ENCODE assay signal across 1 cellular context in the genomic region with DNA sequence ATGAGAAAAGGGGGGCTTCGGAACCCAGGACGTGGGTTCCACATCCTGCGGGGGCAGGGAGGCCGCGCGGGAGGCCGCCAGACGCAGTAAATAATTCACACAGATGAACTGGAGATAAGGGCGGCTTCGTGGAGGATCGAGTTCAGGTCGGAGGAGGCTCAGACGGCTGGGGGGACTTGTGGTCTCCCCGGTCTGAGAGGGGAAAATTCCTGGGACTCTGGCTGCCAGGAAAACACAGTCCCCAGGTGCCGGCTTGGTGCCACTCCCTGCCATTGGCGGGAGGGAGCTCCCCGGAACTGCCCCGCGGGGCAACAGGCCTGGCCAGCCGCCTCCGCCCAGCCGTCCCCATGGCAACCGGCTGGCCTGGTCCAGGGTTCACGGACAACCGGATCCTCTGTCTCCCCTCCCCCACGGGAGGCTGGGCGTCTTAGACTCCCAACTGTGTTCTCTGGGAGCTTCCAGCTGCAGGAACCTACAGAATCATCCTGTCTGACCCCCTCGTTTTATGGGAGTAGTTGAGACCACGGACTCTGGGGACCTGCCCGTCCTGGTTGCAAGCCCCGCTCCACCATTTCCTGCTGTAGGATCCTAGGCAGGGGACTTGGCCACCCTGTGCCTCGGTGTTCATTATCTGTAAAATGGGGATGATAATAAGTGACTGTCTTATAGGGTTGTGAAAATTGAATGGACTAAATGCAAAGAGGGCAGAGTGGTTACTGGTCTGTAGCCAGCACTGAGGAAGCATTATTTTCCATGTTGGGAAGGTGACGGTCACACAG.
A peak's percentile ranks its signal among the peaks of the same experiment; 100 is the strongest.
TF ChIP-seq lines count a peak whose summit lies in the region.

No MANE protein-coding gene starts in this region.

TF ChIP-seq in HepG2, 621 proteins besides CTCF, POLR2A, EP300 and RAD21 (continued from another document and continues in another):
- TF ChIP-seq, protein P1, sequence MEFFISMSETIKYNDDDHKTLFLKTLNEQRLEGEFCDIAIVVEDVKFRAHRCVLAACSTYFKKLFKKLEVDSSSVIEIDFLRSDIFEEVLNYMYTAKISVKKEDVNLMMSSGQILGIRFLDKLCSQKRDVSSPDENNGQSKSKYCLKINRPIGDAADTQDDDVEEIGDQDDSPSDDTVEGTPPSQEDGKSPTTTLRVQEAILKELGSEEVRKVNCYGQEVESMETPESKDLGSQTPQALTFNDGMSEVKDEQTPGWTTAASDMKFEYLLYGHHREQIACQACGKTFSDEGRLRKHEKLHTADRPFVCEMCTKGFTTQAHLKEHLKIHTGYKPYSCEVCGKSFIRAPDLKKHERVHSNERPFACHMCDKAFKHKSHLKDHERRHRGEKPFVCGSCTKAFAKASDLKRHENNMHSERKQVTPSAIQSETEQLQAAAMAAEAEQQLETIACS (CRISPR knock-in tag; IDR thresholded peaks at IDR 0.05) = no peak
- TF ChIP-seq NCOA5 (CRISPR knock-in tag; IDR thresholded peaks at IDR 0.05) (no peak), SMC3 (IDR thresholded peaks at IDR 0.05; ENCODE audit: low read length) (0 out of 2 replicates have a peak, but pooled peaks have one; percentile 5), BHLHE40 (IDR thresholded peaks at IDR 0.05; ENCODE audit: low read length) (0 out of 2 replicates have a peak, but pooled peaks have one; percentile 5), KMT2A (CRISPR knock-in tag; IDR thresholded peaks at IDR 0.05) (peak; percentile 62), ZNF224 (CRISPR knock-in tag; IDR thresholded peaks at IDR 0.05) (peak; percentile 47; the same call in 1 of the 2 replicates), ZNF772 (CRISPR knock-in tag; IDR thresholded peaks at IDR 0.05) (no peak; the same call in none of the 2 replicates), HMGA1 (CRISPR knock-in tag; conservative IDR thresholded peaks at IDR 0.05) (no peak), BCL6 (CRISPR knock-in tag; IDR thresholded peaks at IDR 0.05) (peak; percentile 72; the same call in 1 of the 2 replicates), RFX3 (CRISPR knock-in tag; IDR thresholded peaks at IDR 0.05) (peak; percentile 99), HNRNPUL1 (IDR thresholded peaks at IDR 0.05; ENCODE audit: low read depth, low read length) (no peak), RFXANK (CRISPR knock-in tag; IDR thresholded peaks at IDR 0.05) (no peak), ZNF350 (CRISPR knock-in tag; IDR thresholded peaks at IDR 0.05; ENCODE audit: borderline replicate concordance, low read depth) (no peak), ZNF263 (CRISPR knock-in tag; IDR thresholded peaks at IDR 0.05) (peak; percentile 63; the same call in 1 of the 2 replicates), NFKBIZ (CRISPR knock-in tag; IDR thresholded peaks at IDR 0.05) (peak; percentile 68; the same call in 1 of the 2 replicates), HHEX (CRISPR knock-in tag; IDR thresholded peaks at IDR 0.05) (no peak), ZFP82 (CRISPR knock-in tag; IDR thresholded peaks at IDR 0.05; ENCODE audit: borderline replicate concordance) (peak; percentile 72; the same call in 1 of the 2 replicates), YY1 (IDR thresholded peaks at IDR 0.05; ENCODE audit: insufficient read depth, insufficient replicate concordance, low read depth, low read length) (peak; percentile 71), NCOA2 (CRISPR knock-in tag; IDR thresholded peaks at IDR 0.05) (peak; percentile 92), ZNF883 (CRISPR knock-in tag; IDR thresholded peaks at IDR 0.05; ENCODE audit: not compliant biosample characterization) (peak; percentile 60), FOXK2 (IDR thresholded peaks at IDR 0.05) (no peak), ZMYM4 (CRISPR knock-in tag; IDR thresholded peaks at IDR 0.05) (no peak; the same call in 1 of the 2 replicates), KDM6A (CRISPR knock-in tag; IDR thresholded peaks at IDR 0.05; ENCODE audit: low read depth) (peak; percentile 99), ZNF629 (CRISPR knock-in tag; conservative IDR thresholded peaks at IDR 0.05) (peak; percentile 100), ZNF644 (CRISPR knock-in tag; IDR thresholded peaks at IDR 0.05; ENCODE audit: low read depth) (no peak)
- TF ChIP-seq, protein P2, sequence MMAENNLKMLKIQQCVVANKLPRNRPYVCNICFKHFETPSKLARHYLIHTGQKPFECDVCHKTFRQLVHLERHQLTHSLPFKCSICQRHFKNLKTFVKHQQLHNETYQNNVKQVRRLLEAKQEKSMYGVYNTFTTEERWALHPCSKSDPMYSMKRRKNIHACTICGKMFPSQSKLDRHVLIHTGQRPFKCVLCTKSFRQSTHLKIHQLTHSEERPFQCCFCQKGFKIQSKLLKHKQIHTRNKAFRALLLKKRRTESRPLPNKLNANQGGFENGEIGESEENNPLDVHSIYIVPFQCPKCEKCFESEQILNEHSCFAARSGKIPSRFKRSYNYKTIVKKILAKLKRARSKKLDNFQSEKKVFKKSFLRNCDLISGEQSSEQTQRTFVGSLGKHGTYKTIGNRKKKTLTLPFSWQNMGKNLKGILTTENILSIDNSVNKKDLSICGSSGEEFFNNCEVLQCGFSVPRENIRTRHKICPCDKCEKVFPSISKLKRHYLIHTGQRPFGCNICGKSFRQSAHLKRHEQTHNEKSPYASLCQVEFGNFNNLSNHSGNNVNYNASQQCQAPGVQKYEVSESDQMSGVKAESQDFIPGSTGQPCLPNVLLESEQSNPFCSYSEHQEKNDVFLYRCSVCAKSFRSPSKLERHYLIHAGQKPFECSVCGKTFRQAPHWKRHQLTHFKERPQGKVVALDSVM (CRISPR knock-in tag; IDR thresholded peaks at IDR 0.05) = peak; percentile 65; the same call in 1 of the 2 replicates
- TF ChIP-seq, protein P3, sequence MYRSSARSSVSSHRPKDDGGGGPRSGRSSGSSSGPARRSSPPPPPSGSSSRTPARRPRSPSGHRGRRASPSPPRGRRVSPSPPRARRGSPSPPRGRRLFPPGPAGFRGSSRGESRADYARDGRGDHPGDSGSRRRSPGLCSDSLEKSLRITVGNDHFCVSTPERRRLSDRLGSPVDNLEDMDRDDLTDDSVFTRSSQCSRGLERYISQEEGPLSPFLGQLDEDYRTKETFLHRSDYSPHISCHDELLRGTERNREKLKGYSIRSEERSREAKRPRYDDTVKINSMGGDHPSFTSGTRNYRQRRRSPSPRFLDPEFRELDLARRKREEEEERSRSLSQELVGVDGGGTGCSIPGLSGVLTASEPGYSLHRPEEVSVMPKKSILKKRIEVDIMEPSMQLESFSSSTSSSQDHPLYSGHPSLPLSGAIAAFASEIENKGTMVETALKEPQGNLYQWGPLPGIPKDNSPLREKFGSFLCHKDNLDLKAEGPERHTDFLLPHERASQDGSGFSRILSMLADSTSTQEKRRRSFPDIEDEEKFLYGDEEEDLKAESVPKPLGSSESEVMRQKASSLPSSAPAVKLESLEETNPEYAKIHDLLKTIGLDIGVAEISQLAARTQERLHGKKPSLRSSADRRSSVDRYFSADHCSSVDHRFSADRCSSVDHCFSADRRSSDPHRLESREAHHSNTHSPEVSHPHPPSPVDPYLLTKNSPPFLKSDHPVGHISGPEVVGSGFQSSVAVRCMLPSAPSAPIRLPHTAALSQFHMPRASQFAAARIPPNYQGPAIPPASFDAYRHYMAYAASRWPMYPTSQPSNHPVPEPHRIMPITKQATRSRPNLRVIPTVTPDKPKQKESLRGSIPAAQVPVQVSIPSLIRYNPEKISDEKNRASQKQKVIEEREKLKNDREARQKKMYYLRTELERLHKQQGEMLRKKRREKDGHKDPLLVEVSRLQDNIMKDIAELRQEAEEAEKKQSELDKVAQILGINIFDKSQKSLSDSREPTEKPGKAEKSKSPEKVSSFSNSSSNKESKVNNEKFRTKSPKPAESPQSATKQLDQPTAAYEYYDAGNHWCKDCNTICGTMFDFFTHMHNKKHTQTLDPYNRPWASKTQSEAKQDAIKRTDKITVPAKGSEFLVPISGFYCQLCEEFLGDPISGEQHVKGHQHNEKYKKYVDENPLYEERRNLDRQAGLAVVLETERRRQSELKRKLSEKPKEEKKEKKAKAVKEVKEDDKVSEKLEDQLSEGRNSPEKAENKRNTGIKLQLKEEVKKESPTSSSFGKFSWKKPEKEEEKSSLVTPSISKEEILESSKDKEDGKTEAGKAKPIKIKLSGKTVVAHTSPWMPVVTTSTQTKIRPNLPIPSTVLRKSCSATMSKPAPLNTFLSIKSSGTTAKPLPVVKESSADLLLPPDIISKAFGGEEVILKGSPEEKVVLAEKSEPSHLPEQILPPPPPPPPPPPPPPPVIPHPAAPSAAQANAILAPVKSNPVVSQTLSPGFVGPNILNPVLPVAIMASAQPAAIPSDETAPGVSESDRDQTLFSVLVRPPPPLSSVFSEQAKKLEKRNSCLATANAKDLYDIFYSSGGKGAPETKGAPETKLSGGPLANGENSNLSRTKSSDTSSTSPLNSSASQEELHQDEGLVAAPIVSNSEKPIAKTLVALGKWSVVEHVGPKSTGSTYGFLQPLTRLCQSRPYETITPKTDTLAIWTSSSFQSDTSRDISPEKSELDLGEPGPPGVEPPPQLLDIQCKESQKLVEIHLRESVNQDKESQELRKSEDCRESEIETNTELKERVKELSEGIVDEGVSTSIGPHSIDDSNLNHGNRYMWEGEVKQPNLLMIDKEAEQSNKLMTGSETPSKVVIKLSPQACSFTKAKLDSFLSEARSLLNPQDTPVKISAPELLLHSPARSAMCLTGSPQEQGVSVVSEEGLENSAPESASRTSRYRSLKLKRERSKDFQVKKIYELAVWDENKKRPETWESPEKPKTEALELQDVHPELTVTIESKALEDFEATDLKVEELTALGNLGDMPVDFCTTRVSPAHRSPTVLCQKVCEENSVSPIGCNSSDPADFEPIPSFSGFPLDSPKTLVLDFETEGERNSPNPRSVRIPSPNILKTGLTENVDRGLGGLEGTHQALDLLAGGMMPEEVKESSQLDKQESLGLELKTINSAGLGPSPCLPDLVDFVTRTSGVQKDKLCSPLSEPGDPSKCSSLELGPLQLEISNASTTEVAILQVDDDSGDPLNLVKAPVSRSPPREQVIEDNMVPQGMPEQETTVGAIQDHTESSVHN (CRISPR knock-in tag; IDR thresholded peaks at IDR 0.05) = no peak
- TF ChIP-seq, protein P4, sequence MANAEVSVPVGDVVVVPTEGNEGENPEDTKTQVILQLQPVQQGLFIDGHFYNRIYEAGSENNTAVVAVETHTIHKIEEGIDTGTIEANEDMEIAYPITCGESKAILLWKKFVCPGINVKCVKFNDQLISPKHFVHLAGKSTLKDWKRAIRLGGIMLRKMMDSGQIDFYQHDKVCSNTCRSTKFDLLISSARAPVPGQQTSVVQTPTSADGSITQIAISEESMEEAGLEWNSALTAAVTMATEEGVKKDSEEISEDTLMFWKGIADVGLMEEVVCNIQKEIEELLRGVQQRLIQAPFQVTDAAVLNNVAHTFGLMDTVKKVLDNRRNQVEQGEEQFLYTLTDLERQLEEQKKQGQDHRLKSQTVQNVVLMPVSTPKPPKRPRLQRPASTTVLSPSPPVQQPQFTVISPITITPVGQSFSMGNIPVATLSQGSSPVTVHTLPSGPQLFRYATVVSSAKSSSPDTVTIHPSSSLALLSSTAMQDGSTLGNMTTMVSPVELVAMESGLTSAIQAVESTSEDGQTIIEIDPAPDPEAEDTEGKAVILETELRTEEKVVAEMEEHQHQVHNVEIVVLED (CRISPR knock-in tag; IDR thresholded peaks at IDR 0.05; ENCODE audit: borderline replicate concordance) = peak; percentile 50; the same call in 1 of the 2 replicates
- TF ChIP-seq, protein P5, sequence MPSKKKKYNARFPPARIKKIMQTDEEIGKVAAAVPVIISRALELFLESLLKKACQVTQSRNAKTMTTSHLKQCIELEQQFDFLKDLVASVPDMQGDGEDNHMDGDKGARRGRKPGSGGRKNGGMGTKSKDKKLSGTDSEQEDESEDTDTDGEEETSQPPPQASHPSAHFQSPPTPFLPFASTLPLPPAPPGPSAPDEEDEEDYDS (CRISPR knock-in tag; IDR thresholded peaks at IDR 0.05) = peak; percentile 76
- TF ChIP-seq, protein P6, sequence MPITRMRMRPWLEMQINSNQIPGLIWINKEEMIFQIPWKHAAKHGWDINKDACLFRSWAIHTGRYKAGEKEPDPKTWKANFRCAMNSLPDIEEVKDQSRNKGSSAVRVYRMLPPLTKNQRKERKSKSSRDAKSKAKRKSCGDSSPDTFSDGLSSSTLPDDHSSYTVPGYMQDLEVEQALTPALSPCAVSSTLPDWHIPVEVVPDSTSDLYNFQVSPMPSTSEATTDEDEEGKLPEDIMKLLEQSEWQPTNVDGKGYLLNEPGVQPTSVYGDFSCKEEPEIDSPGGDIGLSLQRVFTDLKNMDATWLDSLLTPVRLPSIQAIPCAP (CRISPR knock-in tag; IDR thresholded peaks at IDR 0.05; ENCODE audit: low read depth) = no peak
- TF ChIP-seq, protein P7, sequence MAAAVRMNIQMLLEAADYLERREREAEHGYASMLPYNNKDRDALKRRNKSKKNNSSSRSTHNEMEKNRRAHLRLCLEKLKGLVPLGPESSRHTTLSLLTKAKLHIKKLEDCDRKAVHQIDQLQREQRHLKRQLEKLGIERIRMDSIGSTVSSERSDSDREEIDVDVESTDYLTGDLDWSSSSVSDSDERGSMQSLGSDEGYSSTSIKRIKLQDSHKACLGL (CRISPR knock-in tag; IDR thresholded peaks at IDR 0.05) = peak; percentile 77
- TF ChIP-seq, protein P8, sequence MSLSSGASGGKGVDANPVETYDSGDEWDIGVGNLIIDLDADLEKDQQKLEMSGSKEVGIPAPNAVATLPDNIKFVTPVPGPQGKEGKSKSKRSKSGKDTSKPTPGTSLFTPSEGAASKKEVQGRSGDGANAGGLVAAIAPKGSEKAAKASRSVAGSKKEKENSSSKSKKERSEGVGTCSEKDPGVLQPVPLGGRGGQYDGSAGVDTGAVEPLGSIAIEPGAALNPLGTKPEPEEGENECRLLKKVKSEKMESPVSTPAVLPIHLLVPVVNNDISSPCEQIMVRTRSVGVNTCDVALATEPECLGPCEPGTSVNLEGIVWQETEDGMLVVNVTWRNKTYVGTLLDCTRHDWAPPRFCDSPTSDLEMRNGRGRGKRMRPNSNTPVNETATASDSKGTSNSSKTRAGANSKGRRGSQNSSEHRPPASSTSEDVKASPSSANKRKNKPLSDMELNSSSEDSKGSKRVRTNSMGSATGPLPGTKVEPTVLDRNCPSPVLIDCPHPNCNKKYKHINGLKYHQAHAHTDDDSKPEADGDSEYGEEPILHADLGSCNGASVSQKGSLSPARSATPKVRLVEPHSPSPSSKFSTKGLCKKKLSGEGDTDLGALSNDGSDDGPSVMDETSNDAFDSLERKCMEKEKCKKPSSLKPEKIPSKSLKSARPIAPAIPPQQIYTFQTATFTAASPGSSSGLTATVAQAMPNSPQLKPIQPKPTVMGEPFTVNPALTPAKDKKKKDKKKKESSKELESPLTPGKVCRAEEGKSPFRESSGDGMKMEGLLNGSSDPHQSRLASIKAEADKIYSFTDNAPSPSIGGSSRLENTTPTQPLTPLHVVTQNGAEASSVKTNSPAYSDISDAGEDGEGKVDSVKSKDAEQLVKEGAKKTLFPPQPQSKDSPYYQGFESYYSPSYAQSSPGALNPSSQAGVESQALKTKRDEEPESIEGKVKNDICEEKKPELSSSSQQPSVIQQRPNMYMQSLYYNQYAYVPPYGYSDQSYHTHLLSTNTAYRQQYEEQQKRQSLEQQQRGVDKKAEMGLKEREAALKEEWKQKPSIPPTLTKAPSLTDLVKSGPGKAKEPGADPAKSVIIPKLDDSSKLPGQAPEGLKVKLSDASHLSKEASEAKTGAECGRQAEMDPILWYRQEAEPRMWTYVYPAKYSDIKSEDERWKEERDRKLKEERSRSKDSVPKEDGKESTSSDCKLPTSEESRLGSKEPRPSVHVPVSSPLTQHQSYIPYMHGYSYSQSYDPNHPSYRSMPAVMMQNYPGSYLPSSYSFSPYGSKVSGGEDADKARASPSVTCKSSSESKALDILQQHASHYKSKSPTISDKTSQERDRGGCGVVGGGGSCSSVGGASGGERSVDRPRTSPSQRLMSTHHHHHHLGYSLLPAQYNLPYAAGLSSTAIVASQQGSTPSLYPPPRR (CRISPR knock-in tag; IDR thresholded peaks at IDR 0.05; ENCODE audit: borderline replicate concordance) = peak; percentile 82
